In genomic region chr12:2139651-2140050, GRCh38 we compare ENCODE assay signal across 27 cellular contexts.
"Had no signal": no experiment of that assay in that cellular context is flagged by ENCODE, and none has a peak within 500 bp of the region (broad histone marks: within the 10 kb centered on the region; RNA-seq: fewer than 3 reads in every experiment).

No MANE protein-coding gene starts in this region.

- DNase-seq: activated CD4-positive, alpha-beta memory T cell treated with anti-CD3 and anti-CD28 coated beads for 36 hours; activated CD4-positive, alpha-beta T cell treated with anti-CD3 and anti-CD28 coated beads, Interleukin-2, amount 10 ng/mL, durations not matched to agents 24 days and 14 days; activated CD4-positive, CD25-positive, alpha-beta regulatory T cell treated with anti-CD3 and anti-CD28 coated beads, Interleukin-2, amount 50 U/mL, for 72 hours; activated CD8-positive, alpha-beta memory T cell treated with anti-CD3 and anti-CD28 coated beads, Interleukin-2, amount 50 U/mL, for 4 hours; activated effector memory CD4-positive, alpha-beta T cell treated with anti-CD3 and anti-CD28 coated beads, Interleukin-2, amount 50 U/mL, for 16 hours; activated naive CD4-positive, alpha-beta T cell treated with anti-CD3 and anti-CD28 coated beads for 36 hours; activated naive CD8-positive, alpha-beta T cell treated with anti-CD3 and anti-CD28 coated beads, Interleukin-2, amount 10 ng/mL, durations not matched to agents 7 days and 5 days; activated T-cell treated with anti-CD3 and anti-CD28 coated beads, Interleukin-2, amount 50 U/mL, for 1 hour; endodermal cell; foreskin keratinocyte; lower lobe of right lung; mesendoderm; stimulated activated CD4-positive, alpha-beta T cell treated with anti-CD3 and anti-CD28 coated beads, Interleukin-4, amount 100 ng/mL, for 24 hours; stimulated activated naive B cell treated with anti-CD40 and anti-IgM and Interleukin-4, amounts not matched to agents 10 μg/mL and 1 μg/mL and 100 μg/mL, for 72 hours; stomach; T-helper 2 cell; tibial artery had no signal

- H3K36me3 ChIP-seq: ascending aorta, cardiac muscle cell, lower lobe of right lung, neutrophil, stomach, suprapubic skin, tibial artery had no signal

- H3K4me1 ChIP-seq: foreskin keratinocyte, lower lobe of right lung, suprapubic skin had no signal

- H3K27me3 ChIP-seq: ascending aorta, cardiac muscle cell, neutrophil, stomach, suprapubic skin, tibial artery had no signal

- H3K27ac ChIP-seq: cardiac muscle cell, foreskin keratinocyte, lower lobe of right lung, neutrophil, stomach, suprapubic skin had no signal

- ATAC-seq: esophagus mucosa; foreskin keratinocyte; left lobe of liver; sciatic nerve; stimulated activated naive B cell treated with anti-CD40 and anti-IgM and Interleukin-4, amounts not matched to agents 10 μg/mL and 1 μg/mL and 100 μg/mL, for 72 hours had no signal

- H3K36me3 Mint-ChIP-seq: activated CD4-positive, alpha-beta memory T cell treated with anti-CD3 and anti-CD28 coated beads for 36 hours; activated naive CD8-positive, alpha-beta T cell treated with anti-CD3 and anti-CD28 coated beads, Interleukin-2, amount 10 ng/mL, durations not matched to agents 7 days and 5 days; stimulated activated naive B cell treated with anti-CD40 and anti-IgM and Interleukin-4, amounts not matched to agents 10 μg/mL and 1 μg/mL and 100 μg/mL, for 72 hours had no signal

- H3K4me1 Mint-ChIP-seq: activated CD4-positive, alpha-beta T cell treated with anti-CD3 and anti-CD28 coated beads, Interleukin-2, amount 10 ng/mL, durations not matched to agents 24 days and 14 days; activated naive CD8-positive, alpha-beta T cell treated with anti-CD3 and anti-CD28 coated beads, Interleukin-2, amount 10 ng/mL, durations not matched to agents 7 days and 5 days; stimulated activated naive B cell treated with anti-CD40 and anti-IgM and Interleukin-4, amounts not matched to agents 10 μg/mL and 1 μg/mL and 100 μg/mL, for 72 hours had no signal

- H3K9me3 Mint-ChIP-seq: activated CD4-positive, alpha-beta memory T cell treated with anti-CD3 and anti-CD28 coated beads for 36 hours; activated CD4-positive, alpha-beta T cell treated with anti-CD3 and anti-CD28 coated beads, Interleukin-2, amount 10 ng/mL, durations not matched to agents 24 days and 14 days; activated naive CD4-positive, alpha-beta T cell treated with anti-CD3 and anti-CD28 coated beads for 36 hours; activated naive CD8-positive, alpha-beta T cell treated with anti-CD3 and anti-CD28 coated beads, Interleukin-2, amount 10 ng/mL, durations not matched to agents 7 days and 5 days; activated T-helper 1 cell treated with anti-CD3 and anti-CD28 coated beads, Interleukin-12 subunit alpha, Interleukin-12 subunit beta, Interleukin-2, Interleukin-4 antibody, amounts not matched to agents 30 ng/mL and 10 ng/mL and 1 ng/mL, durations not matched to agents 14 hours and 24 hours and 36 hours had no signal

- H3K4me3 Mint-ChIP-seq: activated CD4-positive, alpha-beta memory T cell treated with anti-CD3 and anti-CD28 coated beads for 36 hours; activated CD4-positive, alpha-beta T cell treated with anti-CD3 and anti-CD28 coated beads, Interleukin-2, amount 10 ng/mL, durations not matched to agents 24 days and 14 days; activated naive CD4-positive, alpha-beta T cell treated with anti-CD3 and anti-CD28 coated beads for 36 hours; activated naive CD8-positive, alpha-beta T cell treated with anti-CD3 and anti-CD28 coated beads, Interleukin-2, amount 10 ng/mL, durations not matched to agents 7 days and 5 days; activated T-helper 1 cell treated with anti-CD3 and anti-CD28 coated beads, Interleukin-12 subunit alpha, Interleukin-12 subunit beta, Interleukin-2, Interleukin-4 antibody, amounts not matched to agents 30 ng/mL and 10 ng/mL and 1 ng/mL, durations not matched to agents 14 hours and 24 hours and 36 hours; brain; endodermal cell; nephron; stimulated activated naive B cell treated with anti-CD40 and anti-IgM and Interleukin-4, amounts not matched to agents 10 μg/mL and 1 μg/mL and 100 μg/mL, for 72 hours had no signal

- H3K9me3 ChIP-seq: ascending aorta, lower lobe of right lung, neutrophil, stomach, suprapubic skin, tibial artery had no signal

- H3K4me3 ChIP-seq: ascending aorta, cardiac muscle cell, lower lobe of right lung, stomach, suprapubic skin, tibial artery had no signal

- H3K27ac Mint-ChIP-seq: activated CD4-positive, alpha-beta memory T cell treated with anti-CD3 and anti-CD28 coated beads for 36 hours; activated CD4-positive, alpha-beta T cell treated with anti-CD3 and anti-CD28 coated beads, Interleukin-2, amount 10 ng/mL, durations not matched to agents 24 days and 14 days; activated naive CD4-positive, alpha-beta T cell treated with anti-CD3 and anti-CD28 coated beads for 36 hours; activated naive CD8-positive, alpha-beta T cell treated with anti-CD3 and anti-CD28 coated beads, Interleukin-2, amount 10 ng/mL, durations not matched to agents 7 days and 5 days; activated T-helper 1 cell treated with anti-CD3 and anti-CD28 coated beads, Interleukin-12 subunit alpha, Interleukin-12 subunit beta, Interleukin-2, Interleukin-4 antibody, amounts not matched to agents 30 ng/mL and 10 ng/mL and 1 ng/mL, durations not matched to agents 14 hours and 24 hours and 36 hours; brain; endodermal cell; stimulated activated naive B cell treated with anti-CD40 and anti-IgM and Interleukin-4, amounts not matched to agents 10 μg/mL and 1 μg/mL and 100 μg/mL, for 72 hours had no signal
